ENCODE assay signal across 8 cellular contexts in the genomic region with DNA sequence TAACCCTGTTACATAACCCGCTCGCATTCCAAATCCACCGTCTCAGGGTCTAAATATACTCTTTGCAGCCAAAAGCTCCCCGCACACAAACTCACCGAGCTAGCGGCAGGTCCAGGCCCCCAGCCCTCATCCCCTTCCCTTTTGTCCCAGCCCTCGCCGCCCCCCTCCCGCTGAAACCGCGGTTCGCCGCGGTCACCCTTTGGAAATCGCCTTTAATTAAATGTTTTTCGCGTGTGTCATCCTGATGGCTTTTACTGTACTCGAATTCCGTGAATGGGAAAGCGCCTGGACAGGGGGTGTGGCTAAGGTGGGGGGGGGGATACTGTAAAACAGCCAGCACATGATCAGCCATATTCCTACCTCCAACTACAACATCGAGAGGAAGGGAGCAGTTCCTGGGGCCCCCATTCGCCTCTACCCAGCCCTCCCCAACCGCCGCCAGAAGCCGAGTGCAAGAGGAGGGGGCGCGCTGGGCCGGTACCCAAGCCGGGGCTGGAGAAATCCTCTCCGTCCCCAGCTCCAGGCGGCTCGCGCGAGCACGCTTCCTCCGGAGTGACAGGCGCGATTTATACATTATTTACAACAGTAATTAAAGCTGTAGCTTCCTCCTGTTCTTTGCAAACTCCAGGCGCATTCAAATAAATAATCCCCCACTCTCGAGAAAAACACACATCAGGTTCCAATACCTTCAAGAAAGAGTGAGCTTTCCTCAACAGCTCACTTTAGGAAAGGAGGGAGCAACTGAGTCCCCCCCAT. TPM values are rescaled to one million over a fixed set of nuclear protein-coding genes. Genes with fewer than 3 reads are reported as not detected.
DNase-seq lines count a peak whose midpoint lies in the region; ATAC-seq and TF ChIP-seq lines count a peak whose summit lies in the region.

No MANE protein-coding gene starts in this region.

- ATAC-seq in stimulated activated naive CD8-positive, alpha-beta T cell treated with anti-CD3 and anti-CD28 coated beads, Interleukin-15, Interleukin-2, amounts not matched to agents 100 U/mL and 50 U/mL, for 24 hours = no peak
- ATAC-seq in SK-N-SH treated with all-trans-retinoic acid at 6 μM for 48 hours = peak; percentile 77
- no peak for ATAC-seq in HG03108 (IDR thresholded peaks at IDR 0.05; ENCODE audit: unreplicated experiment)
- no peak for ATAC-seq in HG03095 (IDR thresholded peaks at IDR 0.05; ENCODE audit: unreplicated experiment)

- peaks cover 80% of the 10 kb centered on the region for H3K27me3 Mint-ChIP-seq in stimulated activated naive CD8-positive, alpha-beta T cell treated with anti-CD3 and anti-CD28 coated beads, Interleukin-15, Interleukin-2, amounts not matched to agents 100 ng/mL and 50 ng/mL, for 24 hours
- H3K27me3 Mint-ChIP-seq in neural crest cell (ENCODE audit: low read depth) = peaks cover 53% of the 10 kb centered on the region

- H3K4me3 Mint-ChIP-seq in stimulated activated naive CD8-positive, alpha-beta T cell treated with anti-CD3 and anti-CD28 coated beads, Interleukin-15, Interleukin-2, amounts not matched to agents 100 ng/mL and 50 ng/mL, for 24 hours = peak overlapping the region; percentile 52
- H3K4me3 Mint-ChIP-seq in neural crest cell = peak overlapping the region; percentile 97

- DNase-seq in stimulated activated naive CD8-positive, alpha-beta T cell treated with anti-CD3 and anti-CD28 coated beads, Interleukin-15, Interleukin-2, amounts not matched to agents 100 U/mL and 50 U/mL, for 24 hours = no peak
- DNase-seq in fibroblast of villous mesenchyme (ENCODE audit: low read depth) (peak; percentile 30), neural crest cell (ENCODE audit: low read depth, low spot score) (peak; percentile 17), cerebellar nuclear complex (lab: John Stamatoyannopoulos, UW) (no peak)

- H3K4me3 ChIP-seq in fibroblast of villous mesenchyme (ENCODE audit: low read depth, low read length) = peak overlapping the region; percentile 66

- peaks cover 7% of the 10 kb centered on the region for H3K4me1 Mint-ChIP-seq in stimulated activated naive CD8-positive, alpha-beta T cell treated with anti-CD3 and anti-CD28 coated beads, Interleukin-15, Interleukin-2, amounts not matched to agents 100 ng/mL and 50 ng/mL, for 24 hours (ENCODE audit: low read depth)
- H3K4me1 Mint-ChIP-seq in neural crest cell = peaks cover 17% of the 10 kb centered on the region

- H3K9me3 Mint-ChIP-seq in stimulated activated naive CD8-positive, alpha-beta T cell treated with anti-CD3 and anti-CD28 coated beads, Interleukin-15, Interleukin-2, amounts not matched to agents 100 ng/mL and 50 ng/mL, for 24 hours = no peaks in the 10 kb centered on the region
- H3K9me3 Mint-ChIP-seq in neural crest cell = no peaks in the 10 kb centered on the region

- no peak overlapping the region for H3K27ac Mint-ChIP-seq in stimulated activated naive CD8-positive, alpha-beta T cell treated with anti-CD3 and anti-CD28 coated beads, Interleukin-15, Interleukin-2, amounts not matched to agents 100 ng/mL and 50 ng/mL, for 24 hours
- H3K27ac Mint-ChIP-seq in neural crest cell (ENCODE audit: unreplicated experiment) = no peak overlapping the region

- no peak for TF ChIP-seq CTCF in fibroblast of villous mesenchyme (IDR thresholded peaks at IDR 0.05; ENCODE audit: insufficient read depth, low read depth, low read length)
- no peak for TF ChIP-seq CTCF in neural crest cell (conservative IDR thresholded peaks at IDR 0.05)

- H3K36me3 Mint-ChIP-seq in stimulated activated naive CD8-positive, alpha-beta T cell treated with anti-CD3 and anti-CD28 coated beads, Interleukin-15, Interleukin-2, amounts not matched to agents 100 ng/mL and 50 ng/mL, for 24 hours (ENCODE audit: low read depth) = no peaks in the 10 kb centered on the region
- H3K36me3 Mint-ChIP-seq in neural crest cell (ENCODE audit: low read depth) = no peaks in the 10 kb centered on the region

TF ChIP-seq in SK-N-SH treated with all-trans-retinoic acid at 6 μM for 48 hours, 23 proteins besides CTCF, POLR2A, EP300 and RAD21:
- TF ChIP-seq, protein P1, sequence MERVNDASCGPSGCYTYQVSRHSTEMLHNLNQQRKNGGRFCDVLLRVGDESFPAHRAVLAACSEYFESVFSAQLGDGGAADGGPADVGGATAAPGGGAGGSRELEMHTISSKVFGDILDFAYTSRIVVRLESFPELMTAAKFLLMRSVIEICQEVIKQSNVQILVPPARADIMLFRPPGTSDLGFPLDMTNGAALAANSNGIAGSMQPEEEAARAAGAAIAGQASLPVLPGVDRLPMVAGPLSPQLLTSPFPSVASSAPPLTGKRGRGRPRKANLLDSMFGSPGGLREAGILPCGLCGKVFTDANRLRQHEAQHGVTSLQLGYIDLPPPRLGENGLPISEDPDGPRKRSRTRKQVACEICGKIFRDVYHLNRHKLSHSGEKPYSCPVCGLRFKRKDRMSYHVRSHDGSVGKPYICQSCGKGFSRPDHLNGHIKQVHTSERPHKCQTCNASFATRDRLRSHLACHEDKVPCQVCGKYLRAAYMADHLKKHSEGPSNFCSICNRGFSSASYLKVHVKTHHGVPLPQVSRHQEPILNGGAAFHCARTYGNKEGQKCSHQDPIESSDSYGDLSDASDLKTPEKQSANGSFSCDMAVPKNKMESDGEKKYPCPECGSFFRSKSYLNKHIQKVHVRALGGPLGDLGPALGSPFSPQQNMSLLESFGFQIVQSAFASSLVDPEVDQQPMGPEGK (CRISPR knock-in tag; IDR thresholded peaks at IDR 0.05; ENCODE audit: borderline replicate concordance) = peak; percentile 73; the same call in 1 of the 2 replicates
- TF ChIP-seq ARNTL (CRISPR knock-in tag; IDR thresholded peaks at IDR 0.05; ENCODE audit: borderline replicate concordance, low read depth) = no peak

RNA-seq across cellular contexts. Expression of a gene that starts 1.7 kb away (rescaled TPM):
- total RNA-seq in fibroblast of villous mesenchyme (6.4 and 7.8 TPM in 2 replicates), neural crest cell (3.0 and 3.5 TPM in 2 replicates)

Comparison
In these comparisons a context has a peak if more than half of its experiments do, and no peak if none do; other contexts are left out.
1. DNase-seq: peak in fibroblast of villous mesenchyme (single experiment) and neural crest cell (single experiment); none in stimulated activated naive CD8-positive, alpha-beta T cell treated with anti-CD3 and anti-CD28 coated beads, Interleukin-15, Interleukin-2, amounts not matched to agents 100 U/mL and 50 U/mL, for 24 hours (single experiment) and cerebellar nuclear complex (0 of 2).